10 cellular contexts compared by ENCODE assay signal in genomic region chr12:104686196-104686595, GRCh38.
DNase-seq lines count a peak whose midpoint lies in the region; ATAC-seq and TF ChIP-seq lines count a peak whose summit lies in the region.
"Had no signal": no experiment of that assay in that cellular context is flagged by ENCODE, and none has a peak within 500 bp of the region (broad histone marks: within the 10 kb centered on the region; RNA-seq: fewer than 3 reads in every experiment).

No MANE protein-coding gene starts in this region.

- H3K27me3 Mint-ChIP-seq in activated naive CD4-positive, alpha-beta T cell treated with anti-CD3 and anti-CD28 coated beads for 36 hours (ENCODE audit: low read depth) = no peaks in the 10 kb centered on the region
- no peaks in the 10 kb centered on the region for H3K27me3 Mint-ChIP-seq in stimulated activated naive B cell treated with anti-CD40 and anti-IgM and Interleukin-4, amounts not matched to agents 10 μg/mL and 1 μg/mL and 100 μg/mL, for 72 hours

- no peak for TF ChIP-seq POLR2A in NB4 (IDR thresholded peaks at IDR 0.05; ENCODE audit: extremely low read depth, insufficient read length)

- H3K4me3 ChIP-seq in NB4 (ENCODE audit: low read depth, low read length) (no peak overlapping the region), cardiac fibroblast (replicated peaks in 1 of 2; ENCODE audit: low read depth in 2 of 2, low read length in 2 of 2) (no peak overlapping the region)

- CTCF ChIA-PET in activated naive CD4-positive, alpha-beta T cell treated with anti-CD3 and anti-CD28 coated beads for 36 hours (lab: Charles Lee) = interaction anchor here (0.6 kb wide), 1 partner anchor 53 kb away, joined by 3 read pairs; no protein-coding TSS in a partner anchor

- no peak overlapping the region for H3K4me3 Mint-ChIP-seq in activated naive CD4-positive, alpha-beta T cell treated with anti-CD3 and anti-CD28 coated beads for 36 hours
- H3K4me3 Mint-ChIP-seq in stimulated activated naive B cell treated with anti-CD40 and anti-IgM and Interleukin-4, amounts not matched to agents 10 μg/mL and 1 μg/mL and 100 μg/mL, for 72 hours = no peak overlapping the region

- H3K9me3 Mint-ChIP-seq in activated naive CD4-positive, alpha-beta T cell treated with anti-CD3 and anti-CD28 coated beads for 36 hours = no peaks in the 10 kb centered on the region
- no peaks in the 10 kb centered on the region for H3K9me3 Mint-ChIP-seq in stimulated activated naive B cell treated with anti-CD40 and anti-IgM and Interleukin-4, amounts not matched to agents 10 μg/mL and 1 μg/mL and 100 μg/mL, for 72 hours

- TF ChIP-seq CTCF in NB4 (IDR thresholded peaks at IDR 0.05; ENCODE audit: low read depth, low read length) (no peak), cardiac fibroblast (IDR thresholded peaks at IDR 0.05; ENCODE audit: low read depth, low read length) (no peak)

- peak; percentile 32 to 35 for ATAC-seq in stimulated activated naive B cell treated with anti-CD40 and anti-IgM and Interleukin-4, amounts not matched to agents 10 μg/mL and 1 μg/mL and 100 μg/mL, for 72 hours (replicated peaks)
- no peak for ATAC-seq in HG03025 (IDR thresholded peaks at IDR 0.05; ENCODE audit: low FRiP score, unreplicated experiment)
- ATAC-seq: activated CD4-positive, CD25-positive, alpha-beta regulatory T cell treated with anti-CD3 and anti-CD28 coated beads, Interleukin-2, amount 50 U/mL, for 24 hours; Panc1 had no signal

- intact Hi-C loops in activated naive CD4-positive, alpha-beta T cell treated with anti-CD3 and anti-CD28 coated beads for 36 hours (cut with micrococcal nuclease) = loop anchor here (10.0 kb wide), 1 partner anchor 1619 kb away; the partner anchor contains the start of gene TCP11L2
- intact Hi-C loops in posterior vena cava (cut with DNase I) = no loop called here

- peaks cover 74% of the 10 kb centered on the region for H3K4me1 Mint-ChIP-seq in activated naive CD4-positive, alpha-beta T cell treated with anti-CD3 and anti-CD28 coated beads for 36 hours (ENCODE audit: low read depth)
- H3K4me1 Mint-ChIP-seq in stimulated activated naive B cell treated with anti-CD40 and anti-IgM and Interleukin-4, amounts not matched to agents 10 μg/mL and 1 μg/mL and 100 μg/mL, for 72 hours = peaks cover 48 to 97% of the 10 kb centered on the region in 2 donors

- peak; percentile 39 for DNase-seq in activated naive CD4-positive, alpha-beta T cell treated with anti-CD3 and anti-CD28 coated beads for 36 hours
- no peak for DNase-seq in activated naive CD4-positive, alpha-beta T cell treated with Interleukin-2 at 50 U/mL for 16 hours
- DNase-seq in NB4 (ENCODE audit: low read depth) = peak; percentile 53
- DNase-seq in cardiac fibroblast (ENCODE audit: low read depth in 2 of 2) = peak; percentile 39 to 67
- no peak for DNase-seq in stimulated activated naive B cell treated with anti-CD40 and anti-IgM and Interleukin-4, amounts not matched to agents 10 μg/mL and 1 μg/mL and 100 μg/mL, for 72 hours
- no peak for DNase-seq in DMS114 treated with DMSO at 0.1 percent for 48 hours (lab: John Stamatoyannopoulos, UW; ENCODE audit: unreplicated experiment)
- no peak for DNase-seq in posterior vena cava (ENCODE audit: low spot score)

- peak overlapping the region; percentile 60 for H3K27ac Mint-ChIP-seq in activated naive CD4-positive, alpha-beta T cell treated with anti-CD3 and anti-CD28 coated beads for 36 hours
- peak overlapping the region; percentile 51 for H3K27ac Mint-ChIP-seq in stimulated activated naive B cell treated with anti-CD40 and anti-IgM and Interleukin-4, amounts not matched to agents 10 μg/mL and 1 μg/mL and 100 μg/mL, for 72 hours

- peaks cover 8% of the 10 kb centered on the region for H3K36me3 Mint-ChIP-seq in activated naive CD4-positive, alpha-beta T cell treated with anti-CD3 and anti-CD28 coated beads for 36 hours (ENCODE audit: low read depth)
- H3K36me3 Mint-ChIP-seq in stimulated activated naive B cell treated with anti-CD40 and anti-IgM and Interleukin-4, amounts not matched to agents 10 μg/mL and 1 μg/mL and 100 μg/mL, for 72 hours = peaks cover 21 to 41% of the 10 kb centered on the region in 2 donors

Comparison
In these comparisons a context has a peak if more than half of its experiments do, and no peak if none do; other contexts are left out.
1. DNase-seq: peak in activated naive CD4-positive, alpha-beta T cell treated with anti-CD3 and anti-CD28 coated beads for 36 hours (single experiment), NB4 (single experiment) and cardiac fibroblast (2 of 2); none in activated naive CD4-positive, alpha-beta T cell treated with Interleukin-2 at 50 U/mL for 16 hours (single experiment), stimulated activated naive B cell treated with anti-CD40 and anti-IgM and Interleukin-4, amounts not matched to agents 10 μg/mL and 1 μg/mL and 100 μg/mL, for 72 hours (single experiment), DMS114 treated with DMSO at 0.1 percent for 48 hours (single experiment) and posterior vena cava (single experiment).